37 cellular contexts compared by ENCODE assay signal in genomic region chr3:186612065-186612464, GRCh38. TPM values are rescaled to one million over a fixed set of nuclear protein-coding genes. Genes with fewer than 3 reads are reported as not detected.
"Had no signal": no experiment of that assay in that cellular context is flagged by ENCODE, and none has a peak within 500 bp of the region (broad histone marks: within the 10 kb centered on the region; RNA-seq: fewer than 3 reads in every experiment).

No MANE protein-coding gene starts in this region.

- DNase-seq: activated CD4-positive, alpha-beta T cell treated with anti-CD3 and anti-CD28 coated beads for 36 hours; activated CD4-positive, alpha-beta T cell treated with anti-CD3 and anti-CD28 coated beads, Interleukin-2, amount 10 ng/mL, durations not matched to agents 7 days and 5 days; activated CD4-positive, alpha-beta T cell treated with anti-CD3 and anti-CD28 coated beads, Interleukin-2, amount 50 U/mL, for 48 hours; activated CD8-positive, alpha-beta T cell treated with anti-CD3 and anti-CD28 coated beads, Interleukin-2, amount 10 ng/mL, durations not matched to agents 7 days and 5 days; activated gamma-delta T cell; activated naive CD4-positive, alpha-beta T cell treated with Interleukin-2 at 50 U/mL for 16 hours; activated naive CD8-positive, alpha-beta T cell treated with anti-CD3 and anti-CD28 coated beads, Interleukin-2, amount 10 ng/mL, durations not matched to agents 7 days and 5 days; activated T-cell treated with anti-CD3 and anti-CD28 coated beads, Interleukin-2, amount 50 U/mL, for 24 hours; amygdala; Kasumi-1; KG1; MM.1S; MV-4-11; NCI-H1092; NCI-H1436 treated with DMSO at 0.1 percent for 48 hours; NCI-H1694 treated with DMSO at 0.1 percent for 48 hours; NCI-H2029; NCI-H510A; NCI-H526; NCI-H748 treated with DMSO at 0.1 percent for 48 hours; PC-9; SIG-M5; T-helper 1 cell; T-helper 2 cell; T-helper 9 cell; WERI-Rb-1 had no signal

- H3K36me3 Mint-ChIP-seq: activated naive CD4-positive, alpha-beta T cell treated with anti-CD3 and anti-CD28 coated beads, Interleukin-2, amount 50 U/mL, for 24 hours; activated naive CD8-positive, alpha-beta T cell treated with anti-CD3 and anti-CD28 coated beads, Interleukin-2, amount 10 ng/mL, durations not matched to agents 7 days and 5 days had no signal

- H3K9me3 ChIP-seq: ascending aorta had no signal

- ATAC-seq: activated CD4-positive, alpha-beta T cell treated with anti-CD3 and anti-CD28 coated beads for 36 hours; activated CD8-positive, alpha-beta T cell treated with anti-CD3 and anti-CD28 coated beads, Interleukin-2, amount 10 ng/mL, durations not matched to agents 7 days and 5 days; Right ventricle myocardium inferior; SK-N-SH treated with all-trans-retinoic acid at 6 μM for 48 hours had no signal

- H3K27ac ChIP-seq: ascending aorta, cardiac muscle cell, PC-9, RWPE1, WERI-Rb-1 had no signal

- H3K4me2 ChIP-seq: PC-9 had no signal

- H3K4me3 Mint-ChIP-seq: activated CD4-positive, alpha-beta T cell treated with anti-CD3 and anti-CD28 coated beads for 36 hours; activated CD4-positive, alpha-beta T cell treated with anti-CD3 and anti-CD28 coated beads, Interleukin-2, amount 10 ng/mL, durations not matched to agents 7 days and 5 days; activated CD8-positive, alpha-beta T cell treated with anti-CD3 and anti-CD28 coated beads, Interleukin-2, amount 10 ng/mL, durations not matched to agents 7 days and 5 days; activated naive CD4-positive, alpha-beta T cell treated with anti-CD3 and anti-CD28 coated beads, Interleukin-2, amount 50 U/mL, for 24 hours; activated naive CD8-positive, alpha-beta T cell treated with anti-CD3 and anti-CD28 coated beads, Interleukin-2, amount 10 ng/mL, durations not matched to agents 7 days and 5 days; activated T-cell treated with anti-CD3 and anti-CD28 coated beads, Interleukin-2, amount 50 U/mL, for 24 hours; central memory CD8-positive, alpha-beta T cell had no signal

- H3K9me3 Mint-ChIP-seq: activated CD4-positive, alpha-beta T cell treated with anti-CD3 and anti-CD28 coated beads, Interleukin-2, amount 10 ng/mL, durations not matched to agents 7 days and 5 days; activated naive CD4-positive, alpha-beta T cell treated with anti-CD3 and anti-CD28 coated beads, Interleukin-2, amount 50 U/mL, for 24 hours; activated naive CD8-positive, alpha-beta T cell treated with anti-CD3 and anti-CD28 coated beads, Interleukin-2, amount 10 ng/mL, durations not matched to agents 7 days and 5 days; activated T-cell treated with anti-CD3 and anti-CD28 coated beads, Interleukin-2, amount 50 U/mL, for 24 hours; activated T-helper 2 cell treated with anti-CD3 and anti-CD28 coated beads, Interferon-gamma antibody, Interleukin-2, Interleukin-4, amounts not matched to agents 10 μg/mL and 5 μg/mL and 100 μg/mL, durations not matched to agents 14 hours and 24 hours and 36 hours; central memory CD8-positive, alpha-beta T cell had no signal

- H3K27ac Mint-ChIP-seq: activated CD4-positive, alpha-beta T cell treated with anti-CD3 and anti-CD28 coated beads for 36 hours; activated CD4-positive, alpha-beta T cell treated with anti-CD3 and anti-CD28 coated beads, Interleukin-2, amount 10 ng/mL, durations not matched to agents 7 days and 5 days; activated CD8-positive, alpha-beta T cell treated with anti-CD3 and anti-CD28 coated beads, Interleukin-2, amount 10 ng/mL, durations not matched to agents 7 days and 5 days; activated naive CD4-positive, alpha-beta T cell treated with anti-CD3 and anti-CD28 coated beads, Interleukin-2, amount 50 U/mL, for 24 hours; activated naive CD8-positive, alpha-beta T cell treated with anti-CD3 and anti-CD28 coated beads, Interleukin-2, amount 10 ng/mL, durations not matched to agents 7 days and 5 days; activated T-cell treated with anti-CD3 and anti-CD28 coated beads, Interleukin-2, amount 50 U/mL, for 24 hours; activated T-helper 2 cell treated with anti-CD3 and anti-CD28 coated beads, Interferon-gamma antibody, Interleukin-2, Interleukin-4, amounts not matched to agents 10 μg/mL and 5 μg/mL and 100 μg/mL, durations not matched to agents 14 hours and 24 hours and 36 hours had no signal

- H2AFZ ChIP-seq: PC-9 had no signal

- H3K27me3 ChIP-seq: ascending aorta, cardiac muscle cell had no signal

- H3K36me3 ChIP-seq: ascending aorta, cardiac muscle cell, WERI-Rb-1 had no signal

- H3K4me3 ChIP-seq: ascending aorta, cardiac muscle cell, PC-9 had no signal

RNA-seq across cellular contexts. Expression of gene AHSG, which starts 0.8 kb away (rescaled TPM):
- total RNA-seq: activated CD4-positive, alpha-beta T cell treated with anti-CD3 and anti-CD28 coated beads for 36 hours; activated CD4-positive, alpha-beta T cell treated with anti-CD3 and anti-CD28 coated beads, Interleukin-2, amount 10 ng/mL, durations not matched to agents 7 days and 5 days; activated CD8-positive, alpha-beta T cell treated with anti-CD3 and anti-CD28 coated beads, Interleukin-2, amount 10 ng/mL, durations not matched to agents 7 days and 5 days; activated naive CD8-positive, alpha-beta T cell treated with anti-CD3 and anti-CD28 coated beads, Interleukin-2, amount 10 ng/mL, durations not matched to agents 7 days and 5 days; activated T-helper 2 cell treated with anti-CD3 and anti-CD28 coated beads, Interferon-gamma antibody, Interleukin-2, Interleukin-4, amounts not matched to agents 10 μg/mL and 5 μg/mL and 100 μg/mL, durations not matched to agents 14 hours and 24 hours and 36 hours; cardiac muscle cell; OCI-LY7; PC-9; Right ventricle myocardium inferior; SK-MEL-5 had no signal

RNA-seq across cellular contexts. Expression of gene FETUB, which starts 28.1 kb away (rescaled TPM):
- total RNA-seq: activated CD4-positive, alpha-beta T cell treated with anti-CD3 and anti-CD28 coated beads for 36 hours; activated CD4-positive, alpha-beta T cell treated with anti-CD3 and anti-CD28 coated beads, Interleukin-2, amount 10 ng/mL, durations not matched to agents 7 days and 5 days; activated CD8-positive, alpha-beta T cell treated with anti-CD3 and anti-CD28 coated beads, Interleukin-2, amount 10 ng/mL, durations not matched to agents 7 days and 5 days; activated naive CD8-positive, alpha-beta T cell treated with anti-CD3 and anti-CD28 coated beads, Interleukin-2, amount 10 ng/mL, durations not matched to agents 7 days and 5 days; activated T-helper 2 cell treated with anti-CD3 and anti-CD28 coated beads, Interferon-gamma antibody, Interleukin-2, Interleukin-4, amounts not matched to agents 10 μg/mL and 5 μg/mL and 100 μg/mL, durations not matched to agents 14 hours and 24 hours and 36 hours; ascending aorta; cardiac muscle cell; OCI-LY7; PC-9; Right ventricle myocardium inferior; SK-MEL-5 had no signal
- polyA plus RNA-seq: adipose tissue, cardiac muscle cell had no signal

RNA-seq across cellular contexts. Expression of gene HRG, which starts 53.7 kb away (rescaled TPM):
- total RNA-seq: activated CD4-positive, alpha-beta T cell treated with anti-CD3 and anti-CD28 coated beads, Interleukin-2, amount 10 ng/mL, durations not matched to agents 7 days and 5 days; activated CD8-positive, alpha-beta T cell treated with anti-CD3 and anti-CD28 coated beads, Interleukin-2, amount 10 ng/mL, durations not matched to agents 7 days and 5 days; activated naive CD8-positive, alpha-beta T cell treated with anti-CD3 and anti-CD28 coated beads, Interleukin-2, amount 10 ng/mL, durations not matched to agents 7 days and 5 days; activated T-helper 2 cell treated with anti-CD3 and anti-CD28 coated beads, Interferon-gamma antibody, Interleukin-2, Interleukin-4, amounts not matched to agents 10 μg/mL and 5 μg/mL and 100 μg/mL, durations not matched to agents 14 hours and 24 hours and 36 hours; cardiac muscle cell; OCI-LY7; Right ventricle myocardium inferior; SK-MEL-5 had no signal
- polyA plus RNA-seq: adipose tissue, cardiac muscle cell had no signal
